16 cellular contexts compared by ENCODE assay signal in genomic region chr9:105129731-105130130, GRCh38.
A peak's percentile ranks its signal among the peaks of the same experiment; 100 is the strongest.
DNase-seq lines count a peak whose midpoint lies in the region; ATAC-seq lines count a peak whose summit lies in the region.
"Had no signal": no experiment of that assay in that cellular context is flagged by ENCODE, and none has a peak within 500 bp of the region (broad histone marks: within the 10 kb centered on the region; RNA-seq: fewer than 3 reads in every experiment).

No MANE protein-coding gene starts in this region.

- H3K27ac Mint-ChIP-seq in activated naive CD4-positive, alpha-beta T cell treated with anti-CD3 and anti-CD28 coated beads, Interleukin-2, amount 50 U/mL, for 24 hours: peak overlapping the region; percentile 56
- H3K27ac Mint-ChIP-seq in naive thymus-derived CD4-positive, alpha-beta T cell: peak overlapping the region in 5 of 9 donors; percentile 42 to 95 (median 55)
- peak overlapping the region in 1 of 2 donors; percentile 79 for H3K27ac Mint-ChIP-seq in stimulated activated naive CD8-positive, alpha-beta T cell treated with anti-CD3 and anti-CD28 coated beads, Interleukin-15, amount 100 ng/mL, for 72 hours
- H3K27ac Mint-ChIP-seq: IgD-negative memory B cell had no signal

- no peak for DNase-seq in activated naive CD4-positive, alpha-beta T cell (lab: John Stamatoyannopoulos, UW)
- DNase-seq in ELF-1 (ENCODE audit: low read depth, low spot score): peak; percentile 52
- DNase-seq in M059J (ENCODE audit: low read depth): peak; percentile 37
- no peak for DNase-seq in naive thymus-derived CD4-positive, alpha-beta T cell
- no peak for DNase-seq in stimulated activated naive CD8-positive, alpha-beta T cell treated with anti-CD3 and anti-CD28 coated beads, Interleukin-15, amount 100 ng/mL, for 72 hours
- no peak for DNase-seq in SKM-1 (lab: John Stamatoyannopoulos, UW; ENCODE audit: unreplicated experiment)
- DNase-seq: Caco-2, GDM1, GM23248, HCEC 1CT had no signal

- H3K9me3 ChIP-seq in naive thymus-derived CD4-positive, alpha-beta T cell (ENCODE audit: control insufficient read depth in 2 of 3, low read length in 3 of 3): no peaks in the 10 kb centered on the region
- H3K9me3 ChIP-seq: A549; BLaER1 treated with 17β-estradiol and CSF1 and Interleukin-3, amounts not matched to agents 10 nM and 100 nM; Caco-2 had no signal

- no peak overlapping the region for H3K27ac ChIP-seq in naive thymus-derived CD4-positive, alpha-beta T cell (ENCODE audit: low read depth, low read length)
- H3K27ac ChIP-seq: 22Rv1; BLaER1 treated with 17β-estradiol and CSF1 and Interleukin-3, amounts not matched to agents 10 nM and 100 nM; GM23248 had no signal

- no peaks in the 10 kb centered on the region for H3K27me3 Mint-ChIP-seq in activated naive CD4-positive, alpha-beta T cell treated with anti-CD3 and anti-CD28 coated beads, Interleukin-2, amount 50 U/mL, for 24 hours
- H3K27me3 Mint-ChIP-seq in naive thymus-derived CD4-positive, alpha-beta T cell: peaks cover 0 to 43% (median 0%) of the 10 kb centered on the region in 5 donors
- no peaks in the 10 kb centered on the region for H3K27me3 Mint-ChIP-seq in stimulated activated naive CD8-positive, alpha-beta T cell treated with anti-CD3 and anti-CD28 coated beads, Interleukin-15, amount 100 ng/mL, for 72 hours

- no peak overlapping the region for H3K4me3 Mint-ChIP-seq in activated naive CD4-positive, alpha-beta T cell treated with anti-CD3 and anti-CD28 coated beads, Interleukin-2, amount 50 U/mL, for 24 hours
- H3K4me3 Mint-ChIP-seq in naive thymus-derived CD4-positive, alpha-beta T cell: peak overlapping the region in 6 of 10 donors; percentile 4 to 78 (median 48)
- H3K4me3 Mint-ChIP-seq in stimulated activated naive CD8-positive, alpha-beta T cell treated with anti-CD3 and anti-CD28 coated beads, Interleukin-15, amount 100 ng/mL, for 72 hours: no peak overlapping the region
- H3K4me3 Mint-ChIP-seq: IgD-negative memory B cell had no signal

- H3K36me3 Mint-ChIP-seq in activated naive CD4-positive, alpha-beta T cell treated with anti-CD3 and anti-CD28 coated beads, Interleukin-2, amount 50 U/mL, for 24 hours: no peaks in the 10 kb centered on the region
- H3K36me3 Mint-ChIP-seq in naive thymus-derived CD4-positive, alpha-beta T cell: peaks cover 0 to under 1% (median 0%) of the 10 kb centered on the region in 5 donors
- H3K36me3 Mint-ChIP-seq: IgD-negative memory B cell had no signal

- ATAC-seq in naive thymus-derived CD4-positive, alpha-beta T cell: no peak
- ATAC-seq in stimulated activated naive CD8-positive, alpha-beta T cell treated with anti-CD3 and anti-CD28 coated beads, Interleukin-15, amount 100 ng/mL, for 72 hours: no peak
- no peak for ATAC-seq in HG02588 (IDR thresholded peaks at IDR 0.05; ENCODE audit: unreplicated experiment)
- ATAC-seq: A549 had no signal

- H3K36me3 ChIP-seq in naive thymus-derived CD4-positive, alpha-beta T cell (ENCODE audit: control insufficient read depth in 2 of 3, insufficient read depth in 3 of 3, low read length in 3 of 3): no peaks in the 10 kb centered on the region
- H3K36me3 ChIP-seq: BLaER1 treated with 17β-estradiol and CSF1 and Interleukin-3, amounts not matched to agents 10 nM and 100 nM had no signal

- no peaks in the 10 kb centered on the region for H3K9me3 Mint-ChIP-seq in activated naive CD4-positive, alpha-beta T cell treated with anti-CD3 and anti-CD28 coated beads, Interleukin-2, amount 50 U/mL, for 24 hours
- H3K9me3 Mint-ChIP-seq in naive thymus-derived CD4-positive, alpha-beta T cell: peaks cover 0 to 3% (median 0%) of the 10 kb centered on the region in 11 donors
- H3K9me3 Mint-ChIP-seq in stimulated activated naive CD8-positive, alpha-beta T cell treated with anti-CD3 and anti-CD28 coated beads, Interleukin-15, amount 100 ng/mL, for 72 hours: no peaks in the 10 kb centered on the region
- H3K9me3 Mint-ChIP-seq: IgD-negative memory B cell had no signal

- H3K4me1 ChIP-seq in naive thymus-derived CD4-positive, alpha-beta T cell (ENCODE audit: control insufficient read depth in 2 of 2, insufficient read depth in 2 of 2, low read length in 2 of 2): peaks cover 31 to 55% of the 10 kb centered on the region in 2 donors

- no peaks in the 10 kb centered on the region for H3K27me3 ChIP-seq in naive thymus-derived CD4-positive, alpha-beta T cell (ENCODE audit: control insufficient read depth in 2 of 2, insufficient read depth in 2 of 2, low read length in 2 of 2)
- H3K27me3 ChIP-seq: BLaER1 treated with 17β-estradiol and CSF1 and Interleukin-3, amounts not matched to agents 10 nM and 100 nM had no signal

- H3K4me3 ChIP-seq in naive thymus-derived CD4-positive, alpha-beta T cell (ENCODE audit: low read length): no peak overlapping the region
- H3K4me3 ChIP-seq: A549; BLaER1 treated with 17β-estradiol and CSF1 and Interleukin-3, amounts not matched to agents 10 nM and 100 nM; GM23248 had no signal

- CTCF ChIA-PET in naive thymus-derived CD4-positive, alpha-beta T cell (lab: Charles Lee): no interaction called here

- intact Hi-C loops in naive thymus-derived CD4-positive, alpha-beta T cell (cut with micrococcal nuclease): loop anchor here (2.0 to 10.0 kb wide), 6 partner anchors 27 to 1037 kb away; partner anchors contain the start of genes NIPSNAP3A (in 2 of the 2), SMC2 (in 1 of the 2) and TMEM38B (in 1 of the 2)

- POLR2A ChIA-PET in naive thymus-derived CD4-positive, alpha-beta T cell (lab: Charles Lee): interaction anchor here (0.7 kb wide), 1 partner anchor 341 kb away, joined by 3 read pairs; no protein-coding TSS in a partner anchor

- H3K4me1 Mint-ChIP-seq in activated naive CD4-positive, alpha-beta T cell treated with anti-CD3 and anti-CD28 coated beads, Interleukin-2, amount 50 U/mL, for 24 hours: peaks cover 75% of the 10 kb centered on the region
- peaks cover 36 to 77% (median 65%) of the 10 kb centered on the region in 7 donors for H3K4me1 Mint-ChIP-seq in naive thymus-derived CD4-positive, alpha-beta T cell
- H3K4me1 Mint-ChIP-seq in stimulated activated naive CD8-positive, alpha-beta T cell treated with anti-CD3 and anti-CD28 coated beads, Interleukin-15, amount 100 ng/mL, for 72 hours: peaks cover 33% of the 10 kb centered on the region

Comparison
In these comparisons a context has a peak if more than half of its experiments do, and no peak if none do; other contexts are left out.
1. H3K4me3 Mint-ChIP-seq: peak in naive thymus-derived CD4-positive, alpha-beta T cell (6 of 10); none in activated naive CD4-positive, alpha-beta T cell treated with anti-CD3 and anti-CD28 coated beads, Interleukin-2, amount 50 U/mL, for 24 hours (single experiment) and stimulated activated naive CD8-positive, alpha-beta T cell treated with anti-CD3 and anti-CD28 coated beads, Interleukin-15, amount 100 ng/mL, for 72 hours (0 of 2).
2. DNase-seq: peak in ELF-1 (single experiment) and M059J (single experiment); none in activated naive CD4-positive, alpha-beta T cell (0 of 4), naive thymus-derived CD4-positive, alpha-beta T cell (0 of 9), stimulated activated naive CD8-positive, alpha-beta T cell treated with anti-CD3 and anti-CD28 coated beads, Interleukin-15, amount 100 ng/mL, for 72 hours (0 of 2) and SKM-1 (single experiment).